ENCODE assay signal across 8 cellular contexts in genomic region chr20:20711413-20711812, GRCh38. TPM values are rescaled to one million over a fixed set of nuclear protein-coding genes. Genes with fewer than 3 reads are reported as not detected.
A peak's percentile ranks its signal among the peaks of the same experiment; 100 is the strongest.
DNase-seq lines count a peak whose midpoint lies in the region; ATAC-seq lines count a peak whose summit lies in the region.

No MANE protein-coding gene starts in this region.

- peaks cover 2% of the 10 kb centered on the region for H3K27me3 Mint-ChIP-seq in activated T-cell treated with anti-CD3 and anti-CD28 coated beads, Interleukin-2, amount 50 U/mL, for 4 hours (ENCODE audit: low read depth)

- no peaks in the 10 kb centered on the region for H3K9me3 ChIP-seq in HUES48 (ENCODE audit: control insufficient read depth, insufficient read depth, low read length)

- no peaks in the 10 kb centered on the region for H3K36me3 Mint-ChIP-seq in activated T-cell treated with anti-CD3 and anti-CD28 coated beads, Interleukin-2, amount 50 U/mL, for 4 hours (ENCODE audit: insufficient read depth)
- H3K36me3 Mint-ChIP-seq in stimulated activated effector memory CD8-positive, alpha-beta T cell treated with anti-CD3 and anti-CD28 coated beads, Interleukin-12 subunit alpha, Interleukin-12 subunit beta, amount 100 ng/mL, for 72 hours = no peaks in the 10 kb centered on the region

- no peaks in the 10 kb centered on the region for H3K27me3 ChIP-seq in HUES48 (ENCODE audit: control insufficient read depth, insufficient read depth, low read length)

- DNase-seq in CD1c-positive myeloid dendritic cell (ENCODE audit: extremely low spot score) (peak; percentile 2), pons (ENCODE audit: low spot score) (no peak)
- DNase-seq in activated T-cell treated with anti-CD3 and anti-CD28 coated beads, Interleukin-2, amount 50 U/mL, for 4 hours = peak; percentile 11
- DNase-seq in stimulated activated effector memory CD8-positive, alpha-beta T cell treated with anti-CD3 and anti-CD28 coated beads, Interleukin-12 subunit alpha, Interleukin-12 subunit beta, amount 100 ng/mL, for 72 hours (ENCODE audit: low spot score in 2 of 2) = peak in 1 of 2 donors; percentile 51

- no peaks in the 10 kb centered on the region for H3K9me3 Mint-ChIP-seq in activated T-cell treated with anti-CD3 and anti-CD28 coated beads, Interleukin-2, amount 50 U/mL, for 4 hours
- H3K9me3 Mint-ChIP-seq in stimulated activated effector memory CD8-positive, alpha-beta T cell treated with anti-CD3 and anti-CD28 coated beads, Interleukin-12 subunit alpha, Interleukin-12 subunit beta, amount 100 ng/mL, for 72 hours = no peaks in the 10 kb centered on the region

- H3K4me1 ChIP-seq in HUES48 (ENCODE audit: control insufficient read depth, insufficient read depth, low read length) = peaks cover 12% of the 10 kb centered on the region

- ATAC-seq in activated T-cell treated with anti-CD3 and anti-CD28 coated beads, Interleukin-2, amount 50 U/mL, for 4 hours = no peak
- no peak for ATAC-seq in stimulated activated effector memory CD8-positive, alpha-beta T cell treated with anti-CD3 and anti-CD28 coated beads, Interleukin-12 subunit alpha, Interleukin-12 subunit beta, amount 100 ng/mL, for 72 hours
- ATAC-seq in HG03354 (IDR thresholded peaks at IDR 0.05; ENCODE audit: poor library complexity, severe bottlenecking, unreplicated experiment) = no peak
- ATAC-seq in GM21825 (IDR thresholded peaks at IDR 0.05; ENCODE audit: unreplicated experiment) = no peak

- no peaks in the 10 kb centered on the region for H3K36me3 ChIP-seq in HUES48 (ENCODE audit: control insufficient read depth, insufficient read depth, low read length)

- H3K4me1 Mint-ChIP-seq in activated T-cell treated with anti-CD3 and anti-CD28 coated beads, Interleukin-2, amount 50 U/mL, for 4 hours (ENCODE audit: low read depth) = peaks cover 37% of the 10 kb centered on the region
- H3K4me1 Mint-ChIP-seq in stimulated activated effector memory CD8-positive, alpha-beta T cell treated with anti-CD3 and anti-CD28 coated beads, Interleukin-12 subunit alpha, Interleukin-12 subunit beta, amount 100 ng/mL, for 72 hours = peaks cover 15% of the 10 kb centered on the region

- peak overlapping the region; percentile 34; the same call in 1 of the 2 replicates for H3K9ac ChIP-seq in HUES48 (ENCODE audit: low read depth, low read length)

- H3K27ac Mint-ChIP-seq in stimulated activated effector memory CD8-positive, alpha-beta T cell treated with anti-CD3 and anti-CD28 coated beads, Interleukin-12 subunit alpha, Interleukin-12 subunit beta, amount 100 ng/mL, for 72 hours = peak overlapping the region; percentile 94

- peak overlapping the region; percentile 90 for H3K4me3 Mint-ChIP-seq in activated T-cell treated with anti-CD3 and anti-CD28 coated beads, Interleukin-2, amount 50 U/mL, for 4 hours
- peak overlapping the region; percentile 86 for H3K4me3 Mint-ChIP-seq in stimulated activated effector memory CD8-positive, alpha-beta T cell treated with anti-CD3 and anti-CD28 coated beads, Interleukin-12 subunit alpha, Interleukin-12 subunit beta, amount 100 ng/mL, for 72 hours

- H3K27ac ChIP-seq in HUES48 (ENCODE audit: low read depth, low read length) = no peak overlapping the region

- H3K4me3 ChIP-seq in HUES48 (ENCODE audit: low read depth, low read length) (peak overlapping the region; percentile 88), iPS-11a (ENCODE audit: low read depth, low read length) (peak overlapping the region; percentile 69)

RNA-seq across cellular contexts. Expression of gene RALGAPA2, which starts 1.0 kb away (rescaled TPM):
- 1 to 10 TPM; 5.9 to 8.3 (median 7.2) TPM for total RNA-seq in activated T-cell treated with anti-CD3 and anti-CD28 coated beads, Interleukin-2, amount 50 U/mL, for 4 hours
